ENCODE assay signal across 8 cellular contexts in the genomic region with DNA sequence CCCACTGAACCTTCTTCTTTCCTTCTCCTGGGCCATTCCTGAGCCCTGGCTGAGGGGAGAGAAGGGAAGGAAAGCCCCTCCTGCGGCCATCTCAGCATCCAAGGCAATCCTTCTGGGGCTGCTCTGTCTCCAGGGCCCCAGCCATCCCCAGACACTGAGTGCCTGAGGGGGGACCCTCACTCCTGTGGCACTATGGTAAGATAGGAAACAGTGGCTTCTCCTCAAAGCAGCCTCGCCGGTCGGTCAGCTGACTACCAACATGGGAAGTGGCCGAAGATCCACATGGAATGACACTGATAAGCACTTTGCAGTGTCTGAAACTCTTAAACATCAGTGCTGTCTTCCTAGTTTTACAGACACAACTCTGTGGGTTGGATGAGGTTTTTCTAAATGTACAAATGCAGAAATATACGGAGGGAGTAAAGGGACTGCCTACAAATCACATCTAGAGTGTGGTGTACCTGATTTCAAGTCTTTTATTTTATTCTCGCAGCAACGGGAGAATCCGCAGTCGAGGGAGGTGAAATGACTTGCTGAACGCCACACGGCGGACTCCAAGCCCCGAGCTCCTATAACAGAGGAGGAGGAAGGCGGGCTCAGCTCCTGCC. TPM values are rescaled to one million over a fixed set of nuclear protein-coding genes. Genes with fewer than 3 reads are reported as not detected.
A peak's percentile ranks its signal among the peaks of the same experiment; 100 is the strongest.
DNase-seq lines count a peak whose midpoint lies in the region; ATAC-seq and TF ChIP-seq lines count a peak whose summit lies in the region.

No MANE protein-coding gene starts in this region.

- TF ChIP-seq POLR2A in erythroblast (IDR thresholded peaks at IDR 0.05; ENCODE audit: low read length) = no peak

- H3K4me1 ChIP-seq in hepatocyte (ENCODE audit: insufficient read depth) = peaks cover 19% of the 10 kb centered on the region

- H3K4me1 Mint-ChIP-seq in T-helper 2 cell treated with Interferon-gamma antibody and Interleukin-4, amounts not matched to agents 5 μg/mL and 100 μg/mL, for 36 hours (ENCODE audit: low read depth) = peaks cover 37% of the 10 kb centered on the region
- peaks cover 72% of the 10 kb centered on the region for H3K4me1 Mint-ChIP-seq in stimulated activated naive CD8-positive, alpha-beta T cell treated with anti-CD3 and anti-CD28 coated beads, Interleukin-15, amount 100 ng/mL, for 72 hours

- H3K27ac Mint-ChIP-seq in T-helper 2 cell treated with Interferon-gamma antibody and Interleukin-4, amounts not matched to agents 5 μg/mL and 100 μg/mL, for 36 hours = peak overlapping the region; percentile 45
- H3K27ac Mint-ChIP-seq in stimulated activated naive CD8-positive, alpha-beta T cell treated with anti-CD3 and anti-CD28 coated beads, Interleukin-15, amount 100 ng/mL, for 72 hours = peak overlapping the region; percentile 28 to 88

- peaks cover 9% of the 10 kb centered on the region for H3K79me2 ChIP-seq in hepatocyte

- no peak for ATAC-seq in stimulated activated naive CD8-positive, alpha-beta T cell treated with anti-CD3 and anti-CD28 coated beads, Interleukin-15, amount 100 ng/mL, for 72 hours
- no peak for ATAC-seq in GM21515 (IDR thresholded peaks at IDR 0.05; ENCODE audit: unreplicated experiment)

- H3K4me2 ChIP-seq in hepatocyte = peak overlapping the region; percentile 90

- no peaks in the 10 kb centered on the region for H3K9me3 Mint-ChIP-seq in T-helper 2 cell treated with Interferon-gamma antibody and Interleukin-4, amounts not matched to agents 5 μg/mL and 100 μg/mL, for 36 hours
- H3K9me3 Mint-ChIP-seq in stimulated activated naive CD8-positive, alpha-beta T cell treated with anti-CD3 and anti-CD28 coated beads, Interleukin-15, amount 100 ng/mL, for 72 hours = peaks cover 0 to 5% of the 10 kb centered on the region in 2 donors

- peaks cover 23% of the 10 kb centered on the region for H3K27me3 Mint-ChIP-seq in T-helper 2 cell treated with Interferon-gamma antibody and Interleukin-4, amounts not matched to agents 5 μg/mL and 100 μg/mL, for 36 hours (ENCODE audit: low read depth)
- H3K27me3 Mint-ChIP-seq in stimulated activated naive CD8-positive, alpha-beta T cell treated with anti-CD3 and anti-CD28 coated beads, Interleukin-15, amount 100 ng/mL, for 72 hours = peaks cover 50% of the 10 kb centered on the region

- peaks cover 3% of the 10 kb centered on the region for H3K36me3 Mint-ChIP-seq in T-helper 2 cell treated with Interferon-gamma antibody and Interleukin-4, amounts not matched to agents 5 μg/mL and 100 μg/mL, for 36 hours (ENCODE audit: low read depth)

- H3K9me2 ChIP-seq in hepatocyte (replicated peaks; ENCODE audit: insufficient read depth) = no peaks in the 10 kb centered on the region

- TF ChIP-seq CTCF in hepatocyte (IDR thresholded peaks at IDR 0.05; ENCODE audit: poor library complexity) = no peak

- peak overlapping the region; percentile 85 for H3K4me3 Mint-ChIP-seq in T-helper 2 cell treated with Interferon-gamma antibody and Interleukin-4, amounts not matched to agents 5 μg/mL and 100 μg/mL, for 36 hours
- peak overlapping the region; percentile 75 to 86 for H3K4me3 Mint-ChIP-seq in stimulated activated naive CD8-positive, alpha-beta T cell treated with anti-CD3 and anti-CD28 coated beads, Interleukin-15, amount 100 ng/mL, for 72 hours

- H3K9me3 ChIP-seq in hepatocyte (ENCODE audit: low read depth) = no peaks in the 10 kb centered on the region

- DNase-seq in NCI-H82 treated with DMSO at 0.1 percent for 48 hours (lab: John Stamatoyannopoulos, UW; ENCODE audit: unreplicated experiment) (peak; percentile 17), NCI-H82 (lab: John Stamatoyannopoulos, UW) (no peak), hepatocyte (ENCODE audit: low spot score) (no peak), erythroblast (lab: John Stamatoyannopoulos, UW) (no peak), NCI-H510A (lab: John Stamatoyannopoulos, UW) (no peak)
- DNase-seq in T-helper 2 cell treated with Interferon-gamma antibody and Interleukin-4, amounts not matched to agents 5 μg/mL and 100 μg/mL, for 36 hours (ENCODE audit: low spot score) = no peak
- DNase-seq in stimulated activated naive CD8-positive, alpha-beta T cell treated with anti-CD3 and anti-CD28 coated beads, Interleukin-15, amount 100 ng/mL, for 72 hours = no peak

- H3K27me3 ChIP-seq in hepatocyte = peaks cover 22% of the 10 kb centered on the region

- 8% methylated on average over 15 of the region's 15 CpGs for WGBS in hepatocyte (ENCODE audit: low lambda C conversion rate, missing lambda C conversion rate)

- no peaks in the 10 kb centered on the region for H3K36me3 ChIP-seq in hepatocyte (replicated peaks; ENCODE audit: insufficient read depth, low read depth)

- peak overlapping the region; percentile 96 for H3K27ac ChIP-seq in hepatocyte

- H3K4me3 ChIP-seq in hepatocyte = peak overlapping the region; percentile 22

- peak overlapping the region; percentile 69 for H2AFZ ChIP-seq in hepatocyte

- H4K20me1 ChIP-seq in hepatocyte (ENCODE audit: insufficient read depth, poor library complexity, severe bottlenecking) = no peaks in the 10 kb centered on the region

RNA-seq across cellular contexts. Expression of gene ITPKA, which starts 1.0 kb away (rescaled TPM):
- 18.5 and 20.5 TPM in 2 replicates for total RNA-seq in hepatocyte
- polyA plus RNA-seq in hepatocyte = 16.2 and 33.3 TPM in 2 replicates

RNA-seq across cellular contexts. Expression of gene LTK, which starts 20.9 kb away (rescaled TPM):
- 0.83 and 1.6 TPM in 2 replicates for total RNA-seq in hepatocyte
- 1.1 and 1.2 TPM in 2 replicates for polyA plus RNA-seq in hepatocyte

RNA-seq across cellular contexts. Expression of gene RPAP1, which starts 51.4 kb away (rescaled TPM):
- total RNA-seq in hepatocyte = 15.9 and 16.3 TPM in 2 replicates
- 26.5 and 29.3 TPM in 2 replicates for polyA plus RNA-seq in hepatocyte
